13 cellular contexts compared by ENCODE assay signal in genomic region chr13:41645313-41645712, GRCh38.
A peak's percentile ranks its signal among the peaks of the same experiment; 100 is the strongest.
DNase-seq lines count a peak whose midpoint lies in the region; ATAC-seq, FAIRE-seq and TF ChIP-seq lines count a peak whose summit lies in the region.
"Had no signal": no experiment of that assay in that cellular context is flagged by ENCODE, and none has a peak within 500 bp of the region (broad histone marks: within the 10 kb centered on the region; RNA-seq: fewer than 3 reads in every experiment).

No MANE protein-coding gene starts in this region.

- no peaks in the 10 kb centered on the region for H3K9me3 ChIP-seq in suprapubic skin

- no peaks in the 10 kb centered on the region for H3K36me3 ChIP-seq in bronchial epithelial cell (ENCODE audit: control insufficient read depth, insufficient read depth, low read length)
- H3K36me3 ChIP-seq in suprapubic skin, result no peaks in the 10 kb centered on the region

- peak overlapping the region; percentile 43 for H3K4me3 Mint-ChIP-seq in HFFc6
- no peak overlapping the region for H3K4me3 Mint-ChIP-seq in naive thymus-derived CD8-positive, alpha-beta T cell
- H3K4me3 Mint-ChIP-seq in T-helper 2 cell treated with Interferon-gamma antibody and Interleukin-4, amounts not matched to agents 5 μg/mL and 100 μg/mL, for 36 hours, result no peak overlapping the region
- H3K4me3 Mint-ChIP-seq: immature natural killer cell had no signal

- H3K27ac ChIP-seq in suprapubic skin, result peak overlapping the region; percentile 13

- peak overlapping the region; percentile 67 for H3K27ac Mint-ChIP-seq in HFFc6
- H3K27ac Mint-ChIP-seq in naive thymus-derived CD8-positive, alpha-beta T cell, result no peak overlapping the region
- H3K27ac Mint-ChIP-seq in T-helper 2 cell treated with Interferon-gamma antibody and Interleukin-4, amounts not matched to agents 5 μg/mL and 100 μg/mL, for 36 hours, result no peak overlapping the region
- H3K27ac Mint-ChIP-seq: immature natural killer cell had no signal

- no peak for TF ChIP-seq POLR2A in suprapubic skin (IDR thresholded peaks at IDR 0.05)

- H3K36me3 Mint-ChIP-seq in HFFc6 (ENCODE audit: low read depth), result no peaks in the 10 kb centered on the region; the same call in 1 of the 2 replicates
- peaks cover 0 to 6% (median 0%) of the 10 kb centered on the region in 3 donors for H3K36me3 Mint-ChIP-seq in naive thymus-derived CD8-positive, alpha-beta T cell
- H3K36me3 Mint-ChIP-seq in T-helper 2 cell treated with Interferon-gamma antibody and Interleukin-4, amounts not matched to agents 5 μg/mL and 100 μg/mL, for 36 hours (ENCODE audit: low read depth), result no peaks in the 10 kb centered on the region

- peaks cover 4% of the 10 kb centered on the region for H3K4me1 ChIP-seq in suprapubic skin

- no peak for TF ChIP-seq EP300 in suprapubic skin (IDR thresholded peaks at IDR 0.05)

- H3K4me3 ChIP-seq in bronchial epithelial cell (ENCODE audit: low read depth, low read length) (no peak overlapping the region), suprapubic skin (no peak overlapping the region)

- DNase-seq in HFFc6 (peak; percentile 81), bronchial epithelial cell (ENCODE audit: low read depth) (peak; percentile 72), kidney tubule cell (ENCODE audit: low spot score) (peak; percentile 52), suprapubic skin (ENCODE audit: low spot score in 2 of 2) (peak in 1 of 2 donors; percentile 78), KG1 (lab: John Stamatoyannopoulos, UW) (no peak)
- no peak for DNase-seq in naive thymus-derived CD8-positive, alpha-beta T cell
- no peak for DNase-seq in T-helper 2 cell treated with Interferon-gamma antibody and Interleukin-4, amounts not matched to agents 5 μg/mL and 100 μg/mL, for 36 hours (ENCODE audit: low spot score)
- DNase-seq: activated naive CD4-positive, alpha-beta T cell treated with anti-CD3 and anti-CD28 coated beads, Interleukin-2, amount 50 U/mL, for 16 hours; GDM1; immature natural killer cell; NCI-H446; stimulated activated CD4-positive, alpha-beta T cell treated with anti-CD3 and anti-CD28 coated beads, Interleukin-4, amount 100 ng/mL, for 24 hours had no signal

- no peaks in the 10 kb centered on the region for H3K27me3 ChIP-seq in bronchial epithelial cell (ENCODE audit: control insufficient read depth, insufficient read depth, low read length)
- H3K27me3 ChIP-seq in suprapubic skin, result no peaks in the 10 kb centered on the region

- ATAC-seq in naive thymus-derived CD8-positive, alpha-beta T cell, result no peak
- ATAC-seq in GM18867 (IDR thresholded peaks at IDR 0.05; ENCODE audit: unreplicated experiment), result no peak

- no peaks in the 10 kb centered on the region for H3K27me3 Mint-ChIP-seq in HFFc6 (ENCODE audit: insufficient read depth)
- H3K27me3 Mint-ChIP-seq in naive thymus-derived CD8-positive, alpha-beta T cell, result no peaks in the 10 kb centered on the region
- H3K27me3 Mint-ChIP-seq in T-helper 2 cell treated with Interferon-gamma antibody and Interleukin-4, amounts not matched to agents 5 μg/mL and 100 μg/mL, for 36 hours (ENCODE audit: low read depth), result no peaks in the 10 kb centered on the region

- H3K9me3 Mint-ChIP-seq in HFFc6, result no peaks in the 10 kb centered on the region
- H3K9me3 Mint-ChIP-seq in naive thymus-derived CD8-positive, alpha-beta T cell, result no peaks in the 10 kb centered on the region
- H3K9me3 Mint-ChIP-seq in T-helper 2 cell treated with Interferon-gamma antibody and Interleukin-4, amounts not matched to agents 5 μg/mL and 100 μg/mL, for 36 hours, result no peaks in the 10 kb centered on the region
- H3K9me3 Mint-ChIP-seq: immature natural killer cell had no signal

- POLR2A ChIA-PET in naive thymus-derived CD8-positive, alpha-beta T cell (lab: Charles Lee), result interaction anchor here (0.7 kb wide), 1 partner anchor 551 kb away, joined by 4 read pairs; no protein-coding TSS in a partner anchor

- no peak for FAIRE-seq in bronchial epithelial cell (lab: Jason Lieb, UNC)

- H3K4me1 Mint-ChIP-seq in HFFc6 (ENCODE audit: low read depth), result peaks cover 31% of the 10 kb centered on the region
- H3K4me1 Mint-ChIP-seq in naive thymus-derived CD8-positive, alpha-beta T cell, result peaks cover 0 to 2% (median 1%) of the 10 kb centered on the region in 4 donors
- H3K4me1 Mint-ChIP-seq in T-helper 2 cell treated with Interferon-gamma antibody and Interleukin-4, amounts not matched to agents 5 μg/mL and 100 μg/mL, for 36 hours (ENCODE audit: low read depth), result peaks cover 9% of the 10 kb centered on the region
- H3K4me1 Mint-ChIP-seq: immature natural killer cell had no signal

- 40% methylated on average over 4 of the region's 4 CpGs for WGBS in suprapubic skin

- TF ChIP-seq CTCF in HFFc6 (IDR thresholded peaks at IDR 0.05) (no peak), bronchial epithelial cell (IDR thresholded peaks at IDR 0.05; ENCODE audit: insufficient read depth, low read length, severe bottlenecking) (no peak), suprapubic skin (IDR thresholded peaks at IDR 0.05) (no peak)

Comparison
In these comparisons a context has a peak if more than half of its experiments do, and no peak if none do; other contexts are left out.
1. DNase-seq: peak in HFFc6 (single experiment), bronchial epithelial cell (single experiment) and kidney tubule cell (single experiment); none in naive thymus-derived CD8-positive, alpha-beta T cell (0 of 10), T-helper 2 cell treated with Interferon-gamma antibody and Interleukin-4, amounts not matched to agents 5 μg/mL and 100 μg/mL, for 36 hours (single experiment) and KG1 (single experiment).